10 cellular contexts compared by ENCODE assay signal in genomic region chr5:52727568-52727967, GRCh38.
DNase-seq lines count a peak whose midpoint lies in the region; ATAC-seq and TF ChIP-seq lines count a peak whose summit lies in the region.
"Had no signal": no experiment of that assay in that cellular context is flagged by ENCODE, and none has a peak within 500 bp of the region (broad histone marks: within the 10 kb centered on the region; RNA-seq: fewer than 3 reads in every experiment).

No MANE protein-coding gene starts in this region.

- WGBS in heart right ventricle, 2 donors = 28 to 35% methylated on average over 6 of the region's 6 CpGs

- H3K27ac Mint-ChIP-seq in T-helper 2 cell treated with Interferon-gamma antibody and Interleukin-4, amounts not matched to agents 5 μg/mL and 100 μg/mL, for 36 hours = no peak overlapping the region

- peaks cover 0 to 45% (median 36%) of the 10 kb centered on the region in 9 donors for H3K4me1 ChIP-seq in heart right ventricle

- no peaks in the 10 kb centered on the region for H3K9me3 ChIP-seq in heart right ventricle

- DNase-seq in GM03348 (ENCODE audit: low spot score) = peak; percentile 47
- peak in 1 of 2 donors; percentile 59 for DNase-seq in heart right ventricle
- DNase-seq in renal cortical epithelial cell (ENCODE audit: low read depth) = peak; percentile 10
- DNase-seq in GM20000 (ENCODE audit: low spot score) = no peak
- DNase-seq in NCI-H345 (lab: John Stamatoyannopoulos, UW) = no peak
- no peak for DNase-seq in T-helper 2 cell treated with Interferon-gamma antibody and Interleukin-4, amounts not matched to agents 5 μg/mL and 100 μg/mL, for 36 hours (ENCODE audit: low spot score)
- no peak for DNase-seq in activated gamma-delta T cell (lab: John Stamatoyannopoulos, UW)
- DNase-seq: NCI-H1694 treated with DMSO at 0.1 percent for 48 hours; stimulated activated CD4-positive, alpha-beta T cell treated with anti-CD3 and anti-CD28 coated beads, Interleukin-12 subunit alpha, Interleukin-12 subunit beta, amount 100 ng/mL, for 4 hours had no signal

- H3K27ac ChIP-seq in VCaP = peak overlapping the region; percentile 87
- peak overlapping the region in 9 of 10 donors; percentile 15 to 79 (median 67) for H3K27ac ChIP-seq in heart right ventricle

- H3K27me3 Mint-ChIP-seq in T-helper 2 cell treated with Interferon-gamma antibody and Interleukin-4, amounts not matched to agents 5 μg/mL and 100 μg/mL, for 36 hours (ENCODE audit: low read depth) = peaks cover 2% of the 10 kb centered on the region

- intact Hi-C loops in heart right ventricle (cut with DNase I) = loop anchor here in 3 of 10 donors (5.0 kb wide), 3 partner anchors 35 to 60 kb away; partner anchors contain the start of genes ITGA1 (in 1 of the 3) and PELO (in 1 of the 3)

- TF ChIP-seq CTCF in VCaP (conservative IDR thresholded peaks at IDR 0.05) = no peak
- no peak for TF ChIP-seq CTCF in heart right ventricle (IDR thresholded peaks at IDR 0.05)
- TF ChIP-seq CTCF in GM20000 (IDR thresholded peaks at IDR 0.05; ENCODE audit: extremely low read depth, missing control alignments) = no peak

- H3K9me3 Mint-ChIP-seq in T-helper 2 cell treated with Interferon-gamma antibody and Interleukin-4, amounts not matched to agents 5 μg/mL and 100 μg/mL, for 36 hours = peaks cover 30% of the 10 kb centered on the region

- no peak overlapping the region for H3K4me3 Mint-ChIP-seq in T-helper 2 cell treated with Interferon-gamma antibody and Interleukin-4, amounts not matched to agents 5 μg/mL and 100 μg/mL, for 36 hours

- H3K36me3 Mint-ChIP-seq in T-helper 2 cell treated with Interferon-gamma antibody and Interleukin-4, amounts not matched to agents 5 μg/mL and 100 μg/mL, for 36 hours (ENCODE audit: low read depth) = peaks cover 26% of the 10 kb centered on the region

- no peaks in the 10 kb centered on the region for H3K27me3 ChIP-seq in heart right ventricle

- H3K4me3 ChIP-seq in heart right ventricle = no peak overlapping the region

- peak; percentile 82 to 96 (median 90) for ATAC-seq in heart right ventricle

- no peaks in the 10 kb centered on the region for H3K36me3 ChIP-seq in heart right ventricle

- H3K4me1 Mint-ChIP-seq in T-helper 2 cell treated with Interferon-gamma antibody and Interleukin-4, amounts not matched to agents 5 μg/mL and 100 μg/mL, for 36 hours (ENCODE audit: low read depth) = peaks cover 57% of the 10 kb centered on the region

Comparison
In these comparisons a context has a peak if more than half of its experiments do, and no peak if none do; other contexts are left out.
1. DNase-seq: peak in GM03348 (single experiment) and renal cortical epithelial cell (single experiment); none in GM20000 (single experiment), NCI-H345 (single experiment), T-helper 2 cell treated with Interferon-gamma antibody and Interleukin-4, amounts not matched to agents 5 μg/mL and 100 μg/mL, for 36 hours (single experiment) and activated gamma-delta T cell (single experiment).